In the genomic region with DNA sequence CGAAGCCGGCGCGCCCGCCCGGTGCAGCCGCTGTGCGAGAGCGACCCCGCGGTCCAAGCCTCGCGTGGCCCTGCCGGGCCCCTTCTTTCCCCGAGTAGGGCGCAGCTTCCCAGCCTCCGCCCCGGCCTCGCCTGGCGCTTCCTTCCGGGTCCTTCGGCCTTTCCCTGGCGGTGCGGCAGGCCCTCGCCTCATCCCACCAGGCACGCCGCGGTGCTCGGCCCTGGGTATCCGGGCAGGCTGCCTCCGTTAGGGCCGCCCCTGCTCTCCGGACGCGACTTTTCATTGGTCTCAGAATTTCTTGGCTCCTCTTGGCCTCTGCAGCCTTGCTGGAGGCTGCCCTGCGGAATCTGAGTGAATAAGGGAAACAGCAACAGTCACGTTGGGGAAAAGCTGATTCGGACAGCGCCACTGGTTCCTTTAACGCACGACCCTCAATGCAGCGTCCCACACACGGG, we compare ENCODE assay signal across 8 cellular contexts. TPM values are rescaled to one million over a fixed set of nuclear protein-coding genes. Genes with fewer than 3 reads are reported as not detected.
DNase-seq lines count a peak whose midpoint lies in the region; ATAC-seq and TF ChIP-seq lines count a peak whose summit lies in the region.

No MANE protein-coding gene starts in this region.

- H3K79me2 ChIP-seq in OCI-LY1 (ENCODE audit: insufficient read depth, low read length), result no peaks in the 10 kb centered on the region

- 0 to 1% (median 1%) methylated on average over 30 to 43 of the region's 43 CpGs for WGBS in ovary, 3 donors

- H4K20me1 ChIP-seq in BLaER1 treated with 17β-estradiol and CSF1 and Interleukin-3, amounts not matched to agents 10 nM and 100 nM, result peaks cover 0 to 10% (median 4%) of the 10 kb centered on the region in 11 experiments; a peak in 7 of 22 replicates
- H4K20me1 ChIP-seq in OCI-LY1 (ENCODE audit: insufficient read depth, low read length), result no peaks in the 10 kb centered on the region

- no peaks in the 10 kb centered on the region for H3K27me3 ChIP-seq in BLaER1 treated with 17β-estradiol and CSF1 and Interleukin-3, amounts not matched to agents 10 nM and 100 nM
- H3K27me3 ChIP-seq in OCI-LY1 (ENCODE audit: insufficient read depth, low read length) (no peaks in the 10 kb centered on the region), ovary (no peaks in the 10 kb centered on the region)

- intact Hi-C loops in Right ventricle myocardium superior (cut with DNase I), result loop anchor here (5.0 to 10.0 kb wide), 4 partner anchors 100 to 367 kb away; a partner anchor contains a TSS
- intact Hi-C loops in ovary (cut with DNase I), result loop anchor here (2.0 to 10.0 kb wide), 6 partner anchors 60 to 375 kb away; a partner anchor contains a TSS

- H3K4me1 Mint-ChIP-seq in activated naive CD8-positive, alpha-beta T cell (ENCODE audit: low read depth), result peaks cover 37% of the 10 kb centered on the region

- no peaks in the 10 kb centered on the region for H3K27me3 Mint-ChIP-seq in activated naive CD8-positive, alpha-beta T cell

- H3K4me3 ChIP-seq in BLaER1 treated with 17β-estradiol and CSF1 and Interleukin-3, amounts not matched to agents 10 nM and 100 nM, result peak overlapping the region; percentile 77 to 97 (median 95)
- H3K4me3 ChIP-seq in OCI-LY1 (ENCODE audit: low read depth, low read length, poor library complexity, severe bottlenecking) (peak overlapping the region; percentile 85), ovary (peak overlapping the region; percentile 83)

- H3F3A ChIP-seq in OCI-LY1 (ENCODE audit: insufficient read depth, low read length), result no peaks in the 10 kb centered on the region

- DNase-seq in Right ventricle myocardium superior (peak; percentile 88), ovary (peak; percentile 73 to 87 (median 81))
- DNase-seq in NK-92 treated with Interleukin-12 subunit alpha and Interleukin-12 subunit beta, amount 100 ng/mL, for 24 hours (lab: John Stamatoyannopoulos, UW), result no peak

- ATAC-seq in GM18873 (IDR thresholded peaks at IDR 0.05; ENCODE audit: low FRiP score, unreplicated experiment), result peak; percentile 22
- peak; percentile 14 for ATAC-seq in HG03103 (IDR thresholded peaks at IDR 0.05; ENCODE audit: low read depth, unreplicated experiment)
- peak; percentile 25 for ATAC-seq in Right ventricle myocardium superior (ENCODE audit: poor library complexity)

- H2AFZ ChIP-seq in OCI-LY1 (ENCODE audit: low read length), result no peak overlapping the region

- peak overlapping the region; percentile 87 to 98 (median 95) for H3K9ac ChIP-seq in BLaER1 treated with 17β-estradiol and CSF1 and Interleukin-3, amounts not matched to agents 10 nM and 100 nM
- H3K9ac ChIP-seq in OCI-LY1 (ENCODE audit: low read length), result peak overlapping the region; percentile 90

- H3K9me3 Mint-ChIP-seq in activated naive CD8-positive, alpha-beta T cell (ENCODE audit: low read depth), result no peaks in the 10 kb centered on the region

- peaks cover 0 to 14% (median 0%) of the 10 kb centered on the region in 11 experiments; a peak in 5 of 22 replicates for H3K36me3 ChIP-seq in BLaER1 treated with 17β-estradiol and CSF1 and Interleukin-3, amounts not matched to agents 10 nM and 100 nM
- H3K36me3 ChIP-seq in OCI-LY1 (ENCODE audit: insufficient read depth, low read length), result 0 out of 2 replicates have a peak, but pooled peaks cover 2% of the 10 kb centered on the region
- H3K36me3 ChIP-seq in ovary, result no peaks in the 10 kb centered on the region

- no peaks in the 10 kb centered on the region for H3K36me3 Mint-ChIP-seq in activated naive CD8-positive, alpha-beta T cell

- H3K9me2 ChIP-seq in OCI-LY1 (ENCODE audit: low read depth, low read length), result no peaks in the 10 kb centered on the region

- TF ChIP-seq POLR2A in ovary (IDR thresholded peaks at IDR 0.05), result no peak

- H3K4me1 ChIP-seq in BLaER1 treated with 17β-estradiol and CSF1 and Interleukin-3, amounts not matched to agents 10 nM and 100 nM, result peaks cover 41 to 66% (median 53%) of the 10 kb centered on the region in 10 experiments
- H3K4me1 ChIP-seq in OCI-LY1 (ENCODE audit: insufficient read depth, low read length, severe bottlenecking) (peaks cover 23% of the 10 kb centered on the region), ovary (ENCODE audit: insufficient read depth) (peaks cover 2% of the 10 kb centered on the region)

- peak overlapping the region; percentile 89 to 99 (median 95) for H3K27ac ChIP-seq in BLaER1 treated with 17β-estradiol and CSF1 and Interleukin-3, amounts not matched to agents 10 nM and 100 nM
- H3K27ac ChIP-seq in OCI-LY1 (ENCODE audit: low read depth, low read length, poor library complexity, severe bottlenecking) (peak overlapping the region; percentile 16), ovary (peak overlapping the region; percentile 75 to 100)

- H3K4me3 Mint-ChIP-seq in activated naive CD8-positive, alpha-beta T cell, result peak overlapping the region; percentile 90

- H3K4me2 ChIP-seq in BLaER1 treated with 17β-estradiol and CSF1 and Interleukin-3, amounts not matched to agents 10 nM and 100 nM, result peak overlapping the region; percentile 76 to 97 (median 91)
- H3K4me2 ChIP-seq in OCI-LY1 (ENCODE audit: low read length), result peak overlapping the region; percentile 92

- no peak for TF ChIP-seq EP300 in ovary (IDR thresholded peaks at IDR 0.05)

- TF ChIP-seq CTCF in OCI-LY1 (IDR thresholded peaks at IDR 0.05; ENCODE audit: low read length) (no peak), ovary (IDR thresholded peaks at IDR 0.05) (peak in 2 of 3 donors; percentile 23 to 34)

- H3K9me3 ChIP-seq in BLaER1 treated with 17β-estradiol and CSF1 and Interleukin-3, amounts not matched to agents 10 nM and 100 nM (replicated peaks in 1 of 11), result no peaks in the 10 kb centered on the region
- H3K9me3 ChIP-seq in OCI-LY1 (ENCODE audit: low read length), result no peaks in the 10 kb centered on the region
- no peaks in the 10 kb centered on the region for H3K9me3 ChIP-seq in ovary

- H3K27ac Mint-ChIP-seq in activated naive CD8-positive, alpha-beta T cell, result peak overlapping the region; percentile 91

RNA-seq across cellular contexts. Expression of a gene that starts 0.4 kb away (rescaled TPM):
- total RNA-seq in Right ventricle myocardium superior (6.7 TPM), ovary (10 to 100 TPM; 12.1 to 24.7 (median 19.1) TPM)
- 1 to 10 TPM; 3.8 to 6.6 TPM for polyA plus RNA-seq in ovary

RNA-seq across cellular contexts. Expression of a gene that starts 57.7 kb away (rescaled TPM):
- total RNA-seq in Right ventricle myocardium superior (50.3 TPM), ovary (10 to 100 TPM; 48.3 to 71.3 (median 56.7) TPM)
- 10 to 100 TPM; 23.8 to 60.7 TPM for polyA plus RNA-seq in ovary

RNA-seq across cellular contexts. Expression of a gene that starts 58.8 kb away (rescaled TPM):
- total RNA-seq in Right ventricle myocardium superior (not detected), ovary (not detected)
- polyA plus RNA-seq in ovary, result not detected

Comparison
In these comparisons a context has a peak if more than half of its experiments do, and no peak if none do; other contexts are left out.
1. H3K27ac ChIP-seq: peak in every context shown above with its lines; median percentile 95 in BLaER1 treated with 17β-estradiol and CSF1 and Interleukin-3, amounts not matched to agents 10 nM and 100 nM; 88 in ovary; 16 in OCI-LY1.